25 cellular contexts compared by ENCODE assay signal in genomic region chr5:62627121-62627520, GRCh38.
"Had no signal": no experiment of that assay in that cellular context is flagged by ENCODE, and none has a peak within 500 bp of the region (broad histone marks: within the 10 kb centered on the region; RNA-seq: fewer than 3 reads in every experiment).

No MANE protein-coding gene starts in this region.

- H3K27me3 Mint-ChIP-seq: activated CD4-positive, alpha-beta T cell treated with anti-CD3 and anti-CD28 coated beads, Interleukin-2, amount 10 ng/mL, durations not matched to agents 7 days and 5 days; activated CD8-positive, alpha-beta memory T cell treated with anti-CD3 and anti-CD28 coated beads, Interleukin-2, amount 10 ng/mL, durations not matched to agents 7 days and 5 days; activated CD8-positive, alpha-beta T cell treated with anti-CD3 and anti-CD28 coated beads for 36 hours; activated naive CD4-positive, alpha-beta T cell treated with anti-CD3 and anti-CD28 coated beads, Interleukin-2, amount 10 ng/mL, durations not matched to agents 7 days and 5 days; activated naive CD8-positive, alpha-beta T cell treated with anti-CD3 and anti-CD28 coated beads, Interleukin-2, amount 50 U/mL, for 24 hours; brain had no signal

- H3K4me2 ChIP-seq: hepatocyte, smooth muscle cell had no signal

- H3K79me2 ChIP-seq: hepatocyte, parathyroid adenoma had no signal

- H2AFZ ChIP-seq: hepatocyte, parathyroid adenoma had no signal

- FAIRE-seq: frontal cortex, islet of Langerhans had no signal

- H3K36me3 Mint-ChIP-seq: activated CD8-positive, alpha-beta memory T cell treated with anti-CD3 and anti-CD28 coated beads, Interleukin-2, amount 10 ng/mL, durations not matched to agents 7 days and 5 days had no signal

- H3K27ac Mint-ChIP-seq: activated CD4-positive, alpha-beta T cell treated with anti-CD3 and anti-CD28 coated beads, Interleukin-2, amount 10 ng/mL, durations not matched to agents 7 days and 5 days; activated CD8-positive, alpha-beta memory T cell treated with anti-CD3 and anti-CD28 coated beads, Interleukin-2, amount 10 ng/mL, durations not matched to agents 7 days and 5 days; activated CD8-positive, alpha-beta T cell treated with anti-CD3 and anti-CD28 coated beads for 36 hours; activated naive CD4-positive, alpha-beta T cell treated with anti-CD3 and anti-CD28 coated beads, Interleukin-2, amount 10 ng/mL, durations not matched to agents 7 days and 5 days; activated naive CD8-positive, alpha-beta T cell treated with anti-CD3 and anti-CD28 coated beads, Interleukin-2, amount 50 U/mL, for 24 hours; nephron had no signal

- H3K4me1 ChIP-seq: esophagus muscularis mucosa, parathyroid adenoma, upper lobe of left lung had no signal

- H3K27me3 ChIP-seq: esophagus muscularis mucosa, hepatocyte, upper lobe of left lung had no signal

- H3K4me3 ChIP-seq: esophagus muscularis mucosa, hepatocyte, smooth muscle cell, upper lobe of left lung had no signal

- H3K9ac ChIP-seq: parathyroid adenoma had no signal

- H3K27ac ChIP-seq: esophagus muscularis mucosa, hepatocyte, parathyroid adenoma, upper lobe of left lung, VCaP had no signal

- DNase-seq: activated CD4-positive, alpha-beta T cell treated with anti-CD3 and anti-CD28 coated beads, Interleukin-2, amount 10 ng/mL, durations not matched to agents 7 days and 5 days; activated CD4-positive, CD25-positive, alpha-beta regulatory T cell treated with anti-CD3 and anti-CD28 coated beads, Interleukin-2, amount 50 U/mL, for 72 hours; activated CD8-positive, alpha-beta memory T cell treated with anti-CD3 and anti-CD28 coated beads, Interleukin-2, amount 10 ng/mL, durations not matched to agents 7 days and 5 days; activated CD8-positive, alpha-beta T cell treated with anti-CD3 and anti-CD28 coated beads for 36 hours; activated effector memory CD4-positive, alpha-beta T cell treated with anti-CD3 and anti-CD28 coated beads, Interleukin-2, amount 50 U/mL, for 16 hours; activated naive CD4-positive, alpha-beta T cell treated with anti-CD3 and anti-CD28 coated beads, Interleukin-2, amount 10 ng/mL, durations not matched to agents 7 days and 5 days; activated naive CD8-positive, alpha-beta T cell treated with anti-CD3 and anti-CD28 coated beads, Interleukin-2, amount 50 U/mL, for 24 hours; activated T-cell treated with anti-CD3 and anti-CD28 coated beads for 4 hours; anterior cingulate cortex; effector memory CD4-positive, alpha-beta T cell; glutamatergic neuron; nucleus accumbens; stimulated activated CD4-positive, alpha-beta T cell treated with anti-CD3 and anti-CD28 coated beads, Interleukin-4, amount 100 ng/mL, for 1 hour; stimulated activated naive CD4-positive, alpha-beta T cell treated with Interleukin-2 at 50 U/mL for 16 hours; upper lobe of left lung had no signal

- H3K9me3 ChIP-seq: esophagus muscularis mucosa, upper lobe of left lung had no signal

- H3K9me3 Mint-ChIP-seq: activated CD4-positive, alpha-beta T cell treated with anti-CD3 and anti-CD28 coated beads, Interleukin-2, amount 10 ng/mL, durations not matched to agents 7 days and 5 days; activated CD8-positive, alpha-beta T cell treated with anti-CD3 and anti-CD28 coated beads for 36 hours; activated naive CD4-positive, alpha-beta T cell treated with anti-CD3 and anti-CD28 coated beads, Interleukin-2, amount 10 ng/mL, durations not matched to agents 7 days and 5 days; activated naive CD8-positive, alpha-beta T cell treated with anti-CD3 and anti-CD28 coated beads, Interleukin-2, amount 50 U/mL, for 24 hours; brain; nephron had no signal

- H3K4me3 Mint-ChIP-seq: activated CD4-positive, alpha-beta T cell treated with anti-CD3 and anti-CD28 coated beads, Interleukin-2, amount 10 ng/mL, durations not matched to agents 7 days and 5 days; activated CD8-positive, alpha-beta memory T cell treated with anti-CD3 and anti-CD28 coated beads, Interleukin-2, amount 10 ng/mL, durations not matched to agents 7 days and 5 days; activated CD8-positive, alpha-beta T cell treated with anti-CD3 and anti-CD28 coated beads for 36 hours; activated naive CD4-positive, alpha-beta T cell treated with anti-CD3 and anti-CD28 coated beads, Interleukin-2, amount 10 ng/mL, durations not matched to agents 7 days and 5 days; activated naive CD8-positive, alpha-beta T cell treated with anti-CD3 and anti-CD28 coated beads, Interleukin-2, amount 50 U/mL, for 24 hours; brain; nephron had no signal

- H3K4me1 Mint-ChIP-seq: activated CD4-positive, alpha-beta T cell treated with anti-CD3 and anti-CD28 coated beads, Interleukin-2, amount 10 ng/mL, durations not matched to agents 7 days and 5 days; activated CD8-positive, alpha-beta memory T cell treated with anti-CD3 and anti-CD28 coated beads, Interleukin-2, amount 10 ng/mL, durations not matched to agents 7 days and 5 days; activated naive CD4-positive, alpha-beta T cell treated with anti-CD3 and anti-CD28 coated beads, Interleukin-2, amount 10 ng/mL, durations not matched to agents 7 days and 5 days; activated naive CD8-positive, alpha-beta T cell treated with anti-CD3 and anti-CD28 coated beads, Interleukin-2, amount 50 U/mL, for 24 hours; nephron had no signal

- ATAC-seq: activated CD8-positive, alpha-beta memory T cell treated with anti-CD3 and anti-CD28 coated beads, Interleukin-2, amount 10 ng/mL, durations not matched to agents 7 days and 5 days; activated CD8-positive, alpha-beta T cell treated with anti-CD3 and anti-CD28 coated beads for 36 hours; activated naive CD8-positive, alpha-beta T cell treated with anti-CD3 and anti-CD28 coated beads, Interleukin-2, amount 50 U/mL, for 24 hours; sciatic nerve had no signal
